7 cellular contexts compared by ENCODE assay signal in genomic region chr6:71851214-71851613, GRCh38. TPM values are rescaled to one million over a fixed set of nuclear protein-coding genes. Genes with fewer than 3 reads are reported as not detected.
"Had no signal": no experiment of that assay in that cellular context is flagged by ENCODE, and none has a peak within 500 bp of the region (broad histone marks: within the 10 kb centered on the region; RNA-seq: fewer than 3 reads in every experiment).

No MANE protein-coding gene starts in this region.

- DNase-seq: H9, HCEC 1CT, KBM-7 had no signal

- H3K4me3 ChIP-seq: GM23338 had no signal

- H3K9ac ChIP-seq: KMS-11 had no signal

- H2AFZ ChIP-seq: GM23338 had no signal

- ATAC-seq: GM23338 had no signal

- H3K27ac ChIP-seq: KMS-11 had no signal

- H3K4me2 ChIP-seq: GM23338, KMS-11 had no signal

RNA-seq across cellular contexts. Expression of gene RIMS1, which starts 35.1 kb away (rescaled TPM):
- total RNA-seq: HT-29 had no signal
- polyA plus RNA-seq: IgD-negative memory B cell had no signal
